In the genomic region with DNA sequence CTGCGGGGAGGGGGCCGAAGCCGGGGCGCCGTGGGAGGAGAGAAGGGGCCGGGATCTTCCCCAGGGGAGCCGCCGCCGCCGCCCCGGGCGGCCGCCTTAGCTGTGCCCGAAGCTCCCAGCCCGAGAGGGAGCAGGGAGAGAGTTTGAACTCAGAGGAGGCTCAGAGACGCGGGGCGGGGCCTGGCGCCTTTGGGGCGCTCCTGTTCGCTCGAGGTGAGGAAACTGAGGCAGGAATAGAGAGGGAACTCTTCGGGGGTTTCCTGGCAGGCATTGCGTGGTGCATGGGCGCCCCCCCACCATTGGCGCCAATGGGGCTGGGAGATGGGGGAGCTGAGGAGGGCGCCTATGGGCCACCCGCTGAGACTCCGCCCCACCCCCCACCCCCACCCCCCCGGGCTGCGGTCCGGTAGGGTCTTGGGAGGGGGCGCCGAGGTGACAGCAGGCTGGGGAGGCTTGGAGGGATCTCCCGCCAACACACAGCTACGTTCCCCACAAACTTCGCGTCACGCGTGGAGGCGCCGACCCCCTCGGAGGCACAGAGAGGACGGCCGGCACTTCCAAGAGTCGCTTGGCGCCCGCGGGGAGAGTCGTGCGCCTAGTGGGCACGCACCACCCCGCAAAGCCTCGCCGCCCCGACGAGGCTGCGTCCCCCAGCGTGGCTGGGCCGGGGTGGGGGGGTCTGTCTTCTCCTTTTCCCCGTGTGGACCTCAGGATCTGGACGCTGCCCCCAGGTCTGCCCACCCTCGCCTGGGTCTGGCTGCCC, we compare ENCODE assay signal across 9 cellular contexts. TPM values are rescaled to one million over a fixed set of nuclear protein-coding genes. Genes with fewer than 3 reads are reported as not detected.
DNase-seq lines count a peak whose midpoint lies in the region; FAIRE-seq and TF ChIP-seq lines count a peak whose summit lies in the region.
"Had no signal": no experiment of that assay in that cellular context is flagged by ENCODE, and none has a peak within 500 bp of the region (broad histone marks: within the 10 kb centered on the region; RNA-seq: fewer than 3 reads in every experiment).

No MANE protein-coding gene starts in this region.

- no peaks in the 10 kb centered on the region for H3K9me3 ChIP-seq in SJSA1 (replicated peaks)

- peak overlapping the region; percentile 92 for H3K27ac ChIP-seq in SJSA1
- H3K27ac ChIP-seq in layer of hippocampus (ENCODE audit: low read depth, low read length): peak overlapping the region; percentile 95

- H3K4me3 ChIP-seq in SJSA1 (peak overlapping the region; percentile 86), bronchial epithelial cell (ENCODE audit: low read depth, low read length) (peak overlapping the region; percentile 56)

- DNase-seq in DMS 273 (lab: John Stamatoyannopoulos, UW; ENCODE audit: unreplicated experiment) (peak; percentile 63), DMS 273 treated with DMSO at 0.1 percent for 48 hours (lab: John Stamatoyannopoulos, UW) (no peak), SJSA1 (ENCODE audit: low read depth in 1 of 2, low spot score in 2 of 2) (peak in 1 of 2 experiments; percentile 57), bronchial epithelial cell (ENCODE audit: low read depth) (no peak), NK-92 (lab: John Stamatoyannopoulos, UW; ENCODE audit: unreplicated experiment) (no peak), NCI-H2029 (lab: John Stamatoyannopoulos, UW) (no peak)
- peak; percentile 57 for DNase-seq in stimulated activated CD8-positive, alpha-beta memory T cell treated with anti-CD3 and anti-CD28 coated beads, Interleukin-4, amount 100 ng/mL, for 48 hours

- peaks cover 43% of the 10 kb centered on the region for H3K36me3 ChIP-seq in SJSA1
- H3K36me3 ChIP-seq in bronchial epithelial cell (ENCODE audit: control insufficient read depth, insufficient read depth, low read length): peaks cover 14% of the 10 kb centered on the region

- no peak for TF ChIP-seq CTCF in bronchial epithelial cell (IDR thresholded peaks at IDR 0.05; ENCODE audit: insufficient read depth, low read length, severe bottlenecking)

- no peaks in the 10 kb centered on the region for H3K27me3 ChIP-seq in SJSA1 (replicated peaks)
- H3K27me3 ChIP-seq in bronchial epithelial cell (ENCODE audit: control insufficient read depth, insufficient read depth, low read length): no peaks in the 10 kb centered on the region
- H3K27me3 ChIP-seq in layer of hippocampus (ENCODE audit: control insufficient read depth, insufficient read depth, low read length): no peaks in the 10 kb centered on the region

- H3K4me1 ChIP-seq in SJSA1 (replicated peaks): peaks cover 34% of the 10 kb centered on the region

- FAIRE-seq in bronchial epithelial cell (lab: Jason Lieb, UNC): no peak
- FAIRE-seq: A204.1 had no signal

RNA-seq across cellular contexts. Expression of a gene that starts 0.7 kb away (rescaled TPM):
- 45.7 and 46.0 TPM in 2 replicates for total RNA-seq in SJSA1 (2014; rRNA removed; shearing (Covaris generic))
- 26.5 and 32.1 TPM in 2 replicates for total RNA-seq in bronchial epithelial cell

RNA-seq across cellular contexts. Expression of a gene that starts 18.3 kb away (rescaled TPM):
- 0.05 TPM in 1 of 2 replicates, not detected in the other for total RNA-seq in SJSA1 (2014; rRNA removed; shearing (Covaris generic))
- 0.26 and 0.51 TPM in 2 replicates for total RNA-seq in bronchial epithelial cell

RNA-seq across cellular contexts. Expression of a gene that starts 18.6 kb away (rescaled TPM):
- not detected in 2 replicates for total RNA-seq in SJSA1 (2014; rRNA removed; shearing (Covaris generic))
- not detected in 2 replicates for total RNA-seq in bronchial epithelial cell

RNA-seq across cellular contexts. Expression of a gene that starts 43.7 kb away (rescaled TPM):
- not detected in 2 replicates for total RNA-seq in SJSA1 (2014; rRNA removed; shearing (Covaris generic))
- total RNA-seq in bronchial epithelial cell: not detected in 2 replicates

Comparison
In these comparisons a context has a peak if more than half of its experiments do, and no peak if none do; other contexts are left out.
1. DNase-seq: peak in DMS 273 (single experiment) and stimulated activated CD8-positive, alpha-beta memory T cell treated with anti-CD3 and anti-CD28 coated beads, Interleukin-4, amount 100 ng/mL, for 48 hours (single experiment); none in DMS 273 treated with DMSO at 0.1 percent for 48 hours (single experiment), bronchial epithelial cell (single experiment), NK-92 (single experiment) and NCI-H2029 (single experiment).